Comparison of ENCODE assay signal across 15 cellular contexts in genomic region chr7:93889261-93889660, GRCh38. TPM values are rescaled to one million over a fixed set of nuclear protein-coding genes. Genes with fewer than 3 reads are reported as not detected.
A peak's percentile ranks its signal among the peaks of the same experiment; 100 is the strongest.
DNase-seq lines count a peak whose midpoint lies in the region; ATAC-seq and TF ChIP-seq lines count a peak whose summit lies in the region.
"Had no signal": no experiment of that assay in that cellular context is flagged by ENCODE, and none has a peak within 500 bp of the region (broad histone marks: within the 10 kb centered on the region; RNA-seq: fewer than 3 reads in every experiment).

No MANE protein-coding gene starts in this region.

- no CpG with 5 or more reads among the region's 3 CpGs for WGBS in mesodermal cell (ENCODE audit: insufficient coverage in 2 of 2), 2 experiments

- peaks cover 34% of the 10 kb centered on the region for H3K27me3 ChIP-seq in HUES6 (ENCODE audit: control insufficient read depth, insufficient read depth, low read length)

- no peak overlapping the region for H3K9ac ChIP-seq in HUES6 (ENCODE audit: low read length)
- H3K9ac ChIP-seq: BLaER1 had no signal

- H3K27ac ChIP-seq in HUES6 (ENCODE audit: low read depth, low read length) (no peak overlapping the region), mesodermal cell (ENCODE audit: low read depth, low read length, severe bottlenecking) (no peak overlapping the region)
- H3K27ac ChIP-seq: BLaER1 had no signal

- H3K9me3 ChIP-seq in HUES6 (ENCODE audit: control insufficient read depth, insufficient read depth, low read depth, low read length) (no peaks in the 10 kb centered on the region), mesodermal cell (ENCODE audit: control insufficient read depth, low read length) (no peaks in the 10 kb centered on the region)

- H3K4me1 ChIP-seq in HUES6 (ENCODE audit: control insufficient read depth, insufficient read depth, low read length) (peaks cover 4% of the 10 kb centered on the region; the same call in 1 of the 2 replicates), mesodermal cell (ENCODE audit: control insufficient read depth, insufficient read depth, low read length, poor library complexity, severe bottlenecking) (no peaks in the 10 kb centered on the region)

- H3K27ac Mint-ChIP-seq in chondrocyte (ENCODE audit: unreplicated experiment), result no peak overlapping the region
- H3K27ac Mint-ChIP-seq: activated CD4-positive, alpha-beta memory T cell treated with anti-CD3 and anti-CD28 coated beads, Interleukin-2, amount 10 ng/mL, durations not matched to agents 7 days and 5 days had no signal

- no peak for TF ChIP-seq POLR2A in GM18505 (IDR thresholded peaks at IDR 0.05; ENCODE audit: borderline replicate concordance, extremely low read depth, insufficient read depth, insufficient read length)

- no peaks in the 10 kb centered on the region for H3K36me3 Mint-ChIP-seq in chondrocyte (ENCODE audit: low read depth)

- peaks cover 11% of the 10 kb centered on the region for H3K4me1 Mint-ChIP-seq in chondrocyte (ENCODE audit: low read depth)

- no peaks in the 10 kb centered on the region for H3K27me3 Mint-ChIP-seq in chondrocyte (ENCODE audit: low read depth)

- H3K9me3 Mint-ChIP-seq in chondrocyte (ENCODE audit: low read depth), result no peaks in the 10 kb centered on the region
- H3K9me3 Mint-ChIP-seq: activated CD4-positive, alpha-beta memory T cell treated with anti-CD3 and anti-CD28 coated beads, Interleukin-2, amount 10 ng/mL, durations not matched to agents 7 days and 5 days had no signal

- TF ChIP-seq CTCF in AG10803 (conservative IDR thresholded peaks at IDR 0.05; ENCODE audit: low read length), result no peak
- TF ChIP-seq CTCF in chondrocyte (IDR thresholded peaks at IDR 0.05), result no peak

- H3K36me3 ChIP-seq in HUES6 (ENCODE audit: control insufficient read depth, insufficient read depth, low read length), result no peaks in the 10 kb centered on the region
- no peaks in the 10 kb centered on the region for H3K36me3 ChIP-seq in mesodermal cell (ENCODE audit: control insufficient read depth, insufficient read depth, low read length)
- H3K36me3 ChIP-seq: BLaER1 had no signal

- DNase-seq in AG10803 (ENCODE audit: low read depth), result peak; percentile 48
- DNase-seq in chondrocyte (ENCODE audit: low spot score), result no peak
- DNase-seq in NOMO-1 treated with DMSO at 0.1 percent for 48 hours (lab: John Stamatoyannopoulos, UW; ENCODE audit: unreplicated experiment), result no peak
- DNase-seq in hepatic stellate cell (ENCODE audit: low spot score), result no peak
- DNase-seq in COLO668 (lab: John Stamatoyannopoulos, UW; ENCODE audit: unreplicated experiment), result no peak
- DNase-seq: activated CD4-positive, alpha-beta memory T cell treated with anti-CD3 and anti-CD28 coated beads, Interleukin-2, amount 10 ng/mL, durations not matched to agents 7 days and 5 days; activated naive CD4-positive, alpha-beta T cell; NCI-H1417 treated with DMSO at 0.1 percent for 48 hours; NK-92 treated with Interleukin-12 subunit alpha and Interleukin-12 subunit beta, amount 100 ng/mL, for 24 hours had no signal

- no peak overlapping the region for H3K4me3 ChIP-seq in AG10803 (ENCODE audit: low read length)
- peak overlapping the region; percentile 73 for H3K4me3 ChIP-seq in HUES6 (ENCODE audit: low read depth, low read length)
- peak overlapping the region; percentile 64 for H3K4me3 ChIP-seq in mesodermal cell (ENCODE audit: extremely low read depth, insufficient read depth, low read length, poor library complexity, severe bottlenecking)

- ATAC-seq in GM18505 (IDR thresholded peaks at IDR 0.05; ENCODE audit: unreplicated experiment), result no peak

- peak overlapping the region; percentile 96 for H3K4me3 Mint-ChIP-seq in chondrocyte (ENCODE audit: unreplicated experiment)
- H3K4me3 Mint-ChIP-seq: activated CD4-positive, alpha-beta memory T cell treated with anti-CD3 and anti-CD28 coated beads, Interleukin-2, amount 10 ng/mL, durations not matched to agents 7 days and 5 days had no signal

RNA-seq across cellular contexts. Expression of gene TFPI2, which starts 1.3 kb away (rescaled TPM):
- 6.0 to 14.1 TPM (median 10.6 TPM) in 3 replicates for total RNA-seq in chondrocyte
- 36.8 TPM for polyA plus RNA-seq in mesodermal cell (2013, experiment 1 of 2)
- 31.2 TPM for polyA plus RNA-seq in mesodermal cell (2013, experiment 2 of 2)
- total RNA-seq: activated CD4-positive, alpha-beta memory T cell treated with anti-CD3 and anti-CD28 coated beads, Interleukin-2, amount 10 ng/mL, durations not matched to agents 7 days and 5 days; T-helper 2 cell treated with Interferon-gamma antibody and Interleukin-4, amounts not matched to agents 100 ng/mL and 5 ng/mL, for 36 hours had no signal

RNA-seq across cellular contexts. Expression of gene GNGT1, which starts 17.1 kb away (rescaled TPM):
- total RNA-seq in chondrocyte, result not detected in 3 replicates
- not detected for polyA plus RNA-seq in mesodermal cell (2013, experiment 1 of 2)
- not detected for polyA plus RNA-seq in mesodermal cell (2013, experiment 2 of 2)
- total RNA-seq: activated CD4-positive, alpha-beta memory T cell treated with anti-CD3 and anti-CD28 coated beads, Interleukin-2, amount 10 ng/mL, durations not matched to agents 7 days and 5 days; dermis blood vessel endothelial cell; T-helper 2 cell treated with Interferon-gamma antibody and Interleukin-4, amounts not matched to agents 100 ng/mL and 5 ng/mL, for 36 hours had no signal

RNA-seq across cellular contexts. Expression of gene GNG11, which starts 32.3 kb away (rescaled TPM):
- total RNA-seq in chondrocyte, result 8.2 to 15.0 TPM (median 9.4 TPM) in 3 replicates
- 49.7 TPM for polyA plus RNA-seq in mesodermal cell (2013, experiment 1 of 2)
- 41.9 TPM for polyA plus RNA-seq in mesodermal cell (2013, experiment 2 of 2)
- total RNA-seq: activated CD4-positive, alpha-beta memory T cell treated with anti-CD3 and anti-CD28 coated beads, Interleukin-2, amount 10 ng/mL, durations not matched to agents 7 days and 5 days; T-helper 2 cell treated with Interferon-gamma antibody and Interleukin-4, amounts not matched to agents 100 ng/mL and 5 ng/mL, for 36 hours had no signal
